19 cellular contexts compared by ENCODE assay signal in the genomic region with DNA sequence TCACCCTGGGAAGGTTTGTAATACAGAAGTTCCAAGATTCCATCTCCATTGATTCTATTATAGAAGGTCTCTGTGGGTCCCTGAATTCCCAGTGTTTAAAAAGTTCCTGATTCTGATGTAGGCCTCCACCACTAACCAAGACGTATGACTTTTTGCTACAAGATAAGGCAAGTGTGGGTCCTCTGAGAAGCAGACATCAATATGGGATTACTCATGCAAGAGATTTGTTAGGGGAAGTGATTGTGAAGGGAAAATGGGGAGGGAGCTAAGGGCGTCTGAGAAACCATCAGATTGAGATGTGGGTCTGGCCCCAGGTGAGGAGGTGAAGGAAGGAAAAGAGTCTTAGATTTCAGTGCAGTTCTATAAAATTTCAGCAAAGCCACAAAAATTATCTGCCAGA. TPM values are rescaled to one million over a fixed set of nuclear protein-coding genes. Genes with fewer than 3 reads are reported as not detected.
DNase-seq lines count a peak whose midpoint lies in the region; ATAC-seq and TF ChIP-seq lines count a peak whose summit lies in the region.
"Had no signal": no experiment of that assay in that cellular context is flagged by ENCODE, and none has a peak within 500 bp of the region (broad histone marks: within the 10 kb centered on the region; RNA-seq: fewer than 3 reads in every experiment).

No MANE protein-coding gene starts in this region.

- no peak overlapping the region for H2BK120ac ChIP-seq in H9 (ENCODE audit: low read depth, low read length, poor library complexity, severe bottlenecking)

- H3K27me3 ChIP-seq in H9 (ENCODE audit: insufficient read depth, low read length) (no peaks in the 10 kb centered on the region), foreskin keratinocyte (no peaks in the 10 kb centered on the region)
- H3K27me3 ChIP-seq: BLaER1 treated with 17β-estradiol and CSF1 and Interleukin-3, amounts not matched to agents 10 nM and 100 nM had no signal

- no peak overlapping the region for H3K23ac ChIP-seq in H9 (ENCODE audit: insufficient read length, low read depth, low read length)

- H2AFZ ChIP-seq in H9 (ENCODE audit: low read length), result peak overlapping the region; percentile 14
- H2AFZ ChIP-seq: GM23248 had no signal

- ATAC-seq in foreskin keratinocyte (peak; percentile 31), HG02588 (IDR thresholded peaks at IDR 0.05; ENCODE audit: unreplicated experiment) (no peak)
- ATAC-seq: CD8-positive, alpha-beta T cell; GM12878; HepG2 had no signal

- no peaks in the 10 kb centered on the region for H3K23me2 ChIP-seq in H9 (ENCODE audit: insufficient read length, low read depth, low read length, poor library complexity, severe bottlenecking)

- H3T11ph ChIP-seq in H9 (ENCODE audit: low read length), result no peak overlapping the region

- WGBS in H9 (ENCODE audit: extremely low coverage, insufficient read length, low lambda C conversion rate), result no CpG with 5 or more reads among the region's 2 CpGs

- no peaks in the 10 kb centered on the region for H3K79me2 ChIP-seq in H9 (ENCODE audit: insufficient read depth, low read length)

- H3K36me3 Mint-ChIP-seq in H9 (ENCODE audit: insufficient read depth in 1 of 3, low read depth in 3 of 3), result no peaks in the 10 kb centered on the region
- H3K36me3 Mint-ChIP-seq in mesothelial cell of epicardium, result no peaks in the 10 kb centered on the region
- H3K36me3 Mint-ChIP-seq: CD8-positive, alpha-beta T cell had no signal

- H3K9ac ChIP-seq in H9 (ENCODE audit: extremely low read depth, insufficient read length, low read length), result no peak overlapping the region
- H3K9ac ChIP-seq: BLaER1 treated with 17β-estradiol and CSF1 and Interleukin-3, amounts not matched to agents 10 nM and 100 nM; GM23248 had no signal

- H3K4me1 Mint-ChIP-seq in H9, result peaks cover 13 to 19% of the 10 kb centered on the region in 2 experiments
- H3K4me1 Mint-ChIP-seq in mesothelial cell of epicardium, result peaks cover 3% of the 10 kb centered on the region
- H3K4me1 Mint-ChIP-seq: B cell had no signal

- H3K27me3 Mint-ChIP-seq in H9 (ENCODE audit: low read depth) (no peaks in the 10 kb centered on the region), mesothelial cell of epicardium (ENCODE audit: low read depth) (no peaks in the 10 kb centered on the region)
- H3K27me3 Mint-ChIP-seq: B cell, IgD-negative memory B cell had no signal

- H2BK20ac ChIP-seq in H9 (ENCODE audit: low read depth, low read length, poor library complexity, severe bottlenecking), result no peak overlapping the region

- no peak overlapping the region for H3K56ac ChIP-seq in H9 (ENCODE audit: insufficient read length, low read depth, low read length)

- H4K5ac ChIP-seq in H9 (ENCODE audit: insufficient read length, low read depth, low read length), result no peak overlapping the region

- H3K4me1 ChIP-seq in H9 (ENCODE audit: insufficient read depth, low read length) (no peaks in the 10 kb centered on the region), foreskin keratinocyte (no peaks in the 10 kb centered on the region)
- H3K4me1 ChIP-seq: BLaER1 treated with 17β-estradiol and CSF1 and Interleukin-3, amounts not matched to agents 10 nM and 100 nM had no signal

- no peak overlapping the region for H2BK5ac ChIP-seq in H9 (ENCODE audit: insufficient read length, low read length)

- H3K27ac ChIP-seq in H9 (ENCODE audit: insufficient read length, low read depth, low read length), result no peak overlapping the region
- no peak overlapping the region for H3K27ac ChIP-seq in foreskin keratinocyte
- H3K27ac ChIP-seq: BLaER1 treated with 17β-estradiol and CSF1 and Interleukin-3, amounts not matched to agents 10 nM and 100 nM; GM23248 had no signal

- H3K4me3 Mint-ChIP-seq in H9 (no peak overlapping the region), mesothelial cell of epicardium (no peak overlapping the region)
- H3K4me3 Mint-ChIP-seq: B cell; CD8-positive, alpha-beta T cell; IgD-negative memory B cell had no signal

- no peaks in the 10 kb centered on the region for H3K9me3 ChIP-seq in H9 (ENCODE audit: control insufficient read depth, low read depth, low read length)
- H3K9me3 ChIP-seq: BLaER1 treated with 17β-estradiol and CSF1 and Interleukin-3, amounts not matched to agents 10 nM and 100 nM had no signal

- DNase-seq in H9, result no peak
- peak; percentile 64 for DNase-seq in amniotic epithelial cell (ENCODE audit: low read depth)
- no peak for DNase-seq in foreskin keratinocyte
- no peak for DNase-seq in SW480 (ENCODE audit: low spot score)
- DNase-seq in mesothelial cell of epicardium (ENCODE audit: low spot score in 2 of 2, unreplicated experiment in 2 of 2), result no peak
- DNase-seq: Calu3; CD8-positive, alpha-beta T cell; DMS 273 treated with DMSO at 0.1 percent for 48 hours; DMS53; DND-41; EL; GM23248; H7 had no signal

- H3K79me1 ChIP-seq in H9 (ENCODE audit: insufficient read depth, low read depth, low read length, poor library complexity, severe bottlenecking), result no peaks in the 10 kb centered on the region

- no peak overlapping the region for H3K4me2 ChIP-seq in H9 (ENCODE audit: insufficient read depth, insufficient read length, low read length)
- H3K4me2 ChIP-seq: BLaER1 treated with 17β-estradiol and CSF1 and Interleukin-3, amounts not matched to agents 10 nM and 100 nM had no signal

- no peak overlapping the region for H4K91ac ChIP-seq in H9 (ENCODE audit: insufficient read length, low read depth, low read length)

- no peak overlapping the region for H2BK12ac ChIP-seq in H9 (ENCODE audit: insufficient read length, low read depth, low read length)

- H4K8ac ChIP-seq in H9 (replicated peaks; ENCODE audit: insufficient read length, low read depth, low read length), result no peak overlapping the region

- H4K20me1 ChIP-seq in H9 (ENCODE audit: control insufficient read depth, insufficient read depth, insufficient read length), result no peaks in the 10 kb centered on the region

- no peaks in the 10 kb centered on the region for H3K9me3 Mint-ChIP-seq in H9
- H3K9me3 Mint-ChIP-seq in mesothelial cell of epicardium, result no peaks in the 10 kb centered on the region
- H3K9me3 Mint-ChIP-seq: CD8-positive, alpha-beta T cell; IgD-negative memory B cell had no signal

- no peak overlapping the region for H3K14ac ChIP-seq in H9 (ENCODE audit: insufficient read depth, low read length)

- H3K27ac Mint-ChIP-seq in H9, result peak overlapping the region in 1 of 3 experiments; percentile 34; a peak in 2 of 7 replicates
- no peak overlapping the region for H3K27ac Mint-ChIP-seq in mesothelial cell of epicardium
- H3K27ac Mint-ChIP-seq: B cell; CD8-positive, alpha-beta T cell; IgD-negative memory B cell had no signal

- no peak overlapping the region for H2AK5ac ChIP-seq in H9 (ENCODE audit: insufficient read length, low read length)

- H2BK15ac ChIP-seq in H9 (ENCODE audit: low read depth, low read length), result no peak overlapping the region

- H3K4ac ChIP-seq in H9 (ENCODE audit: low read depth, low read length), result no peak overlapping the region

- no peak overlapping the region for H3K18ac ChIP-seq in H9 (ENCODE audit: insufficient read length, low read depth, low read length)

- TF ChIP-seq CTCF in H9 (conservative IDR thresholded peaks at IDR 0.05) (no peak), foreskin keratinocyte (conservative IDR thresholded peaks at IDR 0.05) (no peak), mesothelial cell of epicardium (IDR thresholded peaks at IDR 0.05; ENCODE audit: unreplicated experiment) (no peak)

RNA-seq across cellular contexts. Expression of a gene that starts 10.2 kb away (rescaled TPM):
- total RNA-seq in H9 (2021) (97.1 and 99.2 TPM in 2 replicates), foreskin keratinocyte (29.0 and 40.7 TPM in 2 replicates), mesothelial cell of epicardium (26.8 to 28.2 TPM (median 27.5 TPM) in 3 replicates)
- 5.5 and 9.1 TPM in 2 replicates for polyA plus RNA-seq in foreskin keratinocyte

RNA-seq across cellular contexts. Expression of a gene that starts 23.8 kb away (rescaled TPM):
- total RNA-seq in H9 (2021) (40.0 and 41.3 TPM in 2 replicates), foreskin keratinocyte (42.6 and 46.6 TPM in 2 replicates), mesothelial cell of epicardium (26.0 to 27.8 TPM (median 26.5 TPM) in 3 replicates)
- 8.1 and 10.7 TPM in 2 replicates for polyA plus RNA-seq in foreskin keratinocyte
